20 cellular contexts compared by ENCODE assay signal in the genomic region with DNA sequence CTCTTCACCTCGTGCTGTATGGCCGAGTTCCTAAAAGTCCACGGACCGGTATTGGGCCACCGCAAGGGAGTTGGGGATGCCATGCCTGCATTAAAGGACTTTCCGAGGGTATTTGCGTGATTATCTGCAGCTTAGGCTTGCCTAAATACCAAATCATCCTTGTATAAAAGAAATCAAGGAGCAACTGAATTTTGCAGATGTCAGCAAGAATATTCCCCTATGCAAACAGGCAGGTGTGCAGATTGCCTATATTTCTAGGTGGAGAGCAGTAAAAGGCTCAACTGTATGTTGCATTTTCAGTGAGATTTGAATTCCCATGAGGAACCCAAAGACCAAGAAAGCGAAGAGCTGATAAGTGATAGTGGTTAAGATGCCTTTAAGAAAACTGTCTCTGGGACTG.
DNase-seq lines count a peak whose midpoint lies in the region; ATAC-seq, FAIRE-seq and TF ChIP-seq lines count a peak whose summit lies in the region.
"Had no signal": no experiment of that assay in that cellular context is flagged by ENCODE, and none has a peak within 500 bp of the region (broad histone marks: within the 10 kb centered on the region; RNA-seq: fewer than 3 reads in every experiment).

No MANE protein-coding gene starts in this region.

- no peaks in the 10 kb centered on the region for H3K36me3 ChIP-seq in HepG2 (replicated peaks in 1 of 2; ENCODE audit: control insufficient read depth in 1 of 2, insufficient read depth in 2 of 2, low read length in 2 of 2)
- H3K36me3 ChIP-seq in right lobe of liver: no peaks in the 10 kb centered on the region
- no peaks in the 10 kb centered on the region for H3K36me3 ChIP-seq in PC-3 (ENCODE audit: low read depth, low read length)
- H3K36me3 ChIP-seq in K562 (ENCODE audit: control insufficient read depth, insufficient read depth, low read length): no peaks in the 10 kb centered on the region

- no peak for DNase-seq in HepG2 (ENCODE audit: low spot score)
- DNase-seq in right lobe of liver: no peak
- DNase-seq in PC-3: no peak
- DNase-seq in K562 (ENCODE audit: extremely low read depth in 1 of 4, low spot score in 3 of 4): no peak
- no peak for DNase-seq in dedifferentiated amniotic fluid mesenchymal stem cell (ENCODE audit: extremely low spot score)
- DNase-seq in MV-4-11 (lab: John Stamatoyannopoulos, UW): no peak
- DNase-seq in nucleus accumbens (lab: John Stamatoyannopoulos, UW): no peak
- DNase-seq: 8988T; C1 segment of cervical spinal cord; Calu3; CD4-positive, alpha-beta memory T cell; COR-L47; DMS53; DMS79 treated with DMSO at 0.1 percent for 48 hours; GF-D8; GOT3; H7; HCEC 1CT had no signal

- no peaks in the 10 kb centered on the region for H3K27me3 ChIP-seq in HepG2 (ENCODE audit: control insufficient read depth in 1 of 2, insufficient read depth in 2 of 2, low read length in 2 of 2)
- no peaks in the 10 kb centered on the region for H3K27me3 ChIP-seq in right lobe of liver
- peaks cover 61% of the 10 kb centered on the region for H3K27me3 ChIP-seq in PC-3 (ENCODE audit: low read length)
- no peaks in the 10 kb centered on the region for H3K27me3 ChIP-seq in K562 (ENCODE audit: control insufficient read depth in 2 of 2, insufficient read depth in 2 of 2, low read length in 2 of 2)

- H2AFZ ChIP-seq in HepG2 (ENCODE audit: low read length) (no peak overlapping the region), PC-3 (ENCODE audit: low read length) (no peak overlapping the region), K562 (ENCODE audit: low read depth, low read length) (no peak overlapping the region)

- H3K9ac ChIP-seq in HepG2 (ENCODE audit: insufficient read depth, low read depth, low read length) (no peak overlapping the region), PC-3 (ENCODE audit: low read length) (no peak overlapping the region), K562 (ENCODE audit: insufficient read depth in 1 of 2, low read depth in 2 of 2, low read length in 2 of 2) (no peak overlapping the region)

- TF ChIP-seq EP300 in HepG2 (IDR thresholded peaks at IDR 0.05; ENCODE audit: low read depth in 2 of 2, low read length in 2 of 2): no peak
- TF ChIP-seq EP300 in HepG2 (CRISPR knock-in tag; IDR thresholded peaks at IDR 0.05; ENCODE audit: borderline replicate concordance): no peak
- no peak for TF ChIP-seq EP300 in K562 (IDR thresholded peaks at IDR 0.05; ENCODE audit: low read length)

- H3K9me2 ChIP-seq in PC-3 (replicated peaks; ENCODE audit: low read length): no peaks in the 10 kb centered on the region

- TF ChIP-seq POLR2A in HepG2 (IDR thresholded peaks at IDR 0.05; ENCODE audit: insufficient read depth in 1 of 2, low read depth in 2 of 2, low read length in 2 of 2) (no peak), right lobe of liver (IDR thresholded peaks at IDR 0.05) (no peak), K562 (conservative IDR thresholded peaks at IDR 0.05) (no peak)

- BruUV-seq in HepG2 (replicated peaks; lab: Mats Ljungman, UMichigan) (no TSS peak), PC-3 (replicated peaks; lab: Mats Ljungman, UMichigan) (no TSS peak), K562 (replicated peaks; lab: Mats Ljungman, UMichigan) (no TSS peak)

- TF ChIP-seq CTCF in HepG2 (CRISPR knock-in tag; IDR thresholded peaks at IDR 0.05) (no peak), right lobe of liver (IDR thresholded peaks at IDR 0.05) (no peak), PC-3 (conservative IDR thresholded peaks at IDR 0.05; ENCODE audit: low read depth, low read length) (no peak), K562 (IDR thresholded peaks at IDR 0.05 in 2 of 3, conservative IDR thresholded peaks at IDR 0.05 in 1 of 3; ENCODE audit: insufficient read depth in 2 of 3, low read depth in 1 of 3, low read length in 3 of 3) (no peak)

- no peak for ATAC-seq in HepG2
- ATAC-seq in right lobe of liver: no peak
- ATAC-seq in PC-3: no peak
- ATAC-seq in K562: no peak

- H3K27ac ChIP-seq in HepG2 (ENCODE audit: extremely low read length, insufficient read depth, low read length): no peak overlapping the region
- H3K27ac ChIP-seq in right lobe of liver: no peak overlapping the region
- no peak overlapping the region for H3K27ac ChIP-seq in PC-3 (ENCODE audit: low read length)
- no peak overlapping the region for H3K27ac ChIP-seq in K562 (ENCODE audit: extremely low read depth, low read depth, low read length)

- intact Hi-C loops in HepG2 (cut with micrococcal nuclease; ENCODE audit: unreplicated experiment): no loop called here
- intact Hi-C loops in right lobe of liver (cut with DNase I): no loop called here
- intact Hi-C loops in PC-3 (cut with micrococcal nuclease): no loop called here
- intact Hi-C loops in K562 (cut with micrococcal nuclease): no loop called here

- H4K20me1 ChIP-seq in HepG2 (ENCODE audit: insufficient read depth, low read length): no peaks in the 10 kb centered on the region
- no peaks in the 10 kb centered on the region for H4K20me1 ChIP-seq in PC-3 (ENCODE audit: low read length)
- H4K20me1 ChIP-seq in K562 (replicated peaks; ENCODE audit: control insufficient read depth, insufficient read depth, low read length): no peaks in the 10 kb centered on the region

- no peaks in the 10 kb centered on the region for H3K9me1 ChIP-seq in K562 (ENCODE audit: control insufficient read depth, insufficient read depth, low read length)

- CTCF ChIA-PET in HepG2 (lab: Yijun Ruan, JAX; ENCODE audit: low intra/inter-chr PET ratio, low total read pairs): no interaction called here
- CTCF ChIA-PET in PC-3 (lab: Charles Lee): no interaction called here
- CTCF ChIA-PET in K562 (lab: Yijun Ruan, JAX; ENCODE audit: low intra/inter-chr PET ratio): no interaction called here

- TF ChIP-seq RAD21 in HepG2 (CRISPR knock-in tag; IDR thresholded peaks at IDR 0.05): no peak
- no peak for TF ChIP-seq RAD21 in K562 (CRISPR knock-in tag; conservative IDR thresholded peaks at IDR 0.05 in 1 of 2, IDR thresholded peaks at IDR 0.05 in 1 of 2)

- no peaks in the 10 kb centered on the region for H3K79me2 ChIP-seq in HepG2 (ENCODE audit: insufficient read depth, low read length)
- H3K79me2 ChIP-seq in PC-3 (ENCODE audit: low read length): no peaks in the 10 kb centered on the region
- no peaks in the 10 kb centered on the region for H3K79me2 ChIP-seq in K562 (ENCODE audit: control insufficient read depth, insufficient read depth, low read length)

- in situ Hi-C loops in HepG2 (cut with HindIII; ENCODE audit: extremely low pct_ligation_motif_present, low pct_unique_long_range_greater_than_20kb): no loop called here
- in situ Hi-C loops in K562 (cut with MboI): no loop called here

- 45% methylated on average over 8 of the region's 8 CpGs for WGBS in HepG2 (ENCODE audit: low lambda C conversion rate)
- 85% methylated on average over 4 of the region's 8 CpGs for WGBS in right lobe of liver (ENCODE audit: insufficient coverage, low coverage, low lambda C conversion rate, missing lambda C conversion rate)
- 2% methylated on average over 5 of the region's 8 CpGs for WGBS in K562 (ENCODE audit: insufficient coverage, low coverage, missing lambda C conversion rate)

- no peak for FAIRE-seq in HepG2 (lab: Jason Lieb, UNC)
- no peak for FAIRE-seq in K562 (lab: Jason Lieb, UNC)
- FAIRE-seq: GM12891, GM18507 had no signal

- H3F3A ChIP-seq in PC-3 (ENCODE audit: low read length, unreplicated experiment): no peaks in the 10 kb centered on the region

- H3K4me2 ChIP-seq in HepG2 (ENCODE audit: low read depth, low read length): no peak overlapping the region
- peak overlapping the region; percentile 22; the same call in 1 of the 2 replicates for H3K4me2 ChIP-seq in PC-3 (ENCODE audit: low read length)
- H3K4me2 ChIP-seq in K562 (ENCODE audit: insufficient read depth, low read length): no peak overlapping the region

- H3K9me3 ChIP-seq in HepG2 (ENCODE audit: low read length) (peaks cover 78% of the 10 kb centered on the region), right lobe of liver (no peaks in the 10 kb centered on the region), PC-3 (ENCODE audit: low read length) (no peaks in the 10 kb centered on the region), K562 (replicated peaks; ENCODE audit: control insufficient read depth, insufficient read depth, low read depth, low read length) (no peaks in the 10 kb centered on the region)

- H3K4me3 ChIP-seq in HepG2 (replicated peaks in 1 of 3; ENCODE audit: insufficient read depth in 1 of 3, low read depth in 2 of 3, low read length in 3 of 3): no peak overlapping the region
- no peak overlapping the region for H3K4me3 ChIP-seq in right lobe of liver
- no peak overlapping the region for H3K4me3 ChIP-seq in PC-3 (ENCODE audit: low read length)
- H3K4me3 ChIP-seq in K562: no peak overlapping the region

- no peaks in the 10 kb centered on the region for H3K4me1 ChIP-seq in HepG2 (ENCODE audit: insufficient read depth, low read length)
- no peaks in the 10 kb centered on the region for H3K4me1 ChIP-seq in right lobe of liver
- no peaks in the 10 kb centered on the region for H3K4me1 ChIP-seq in PC-3 (ENCODE audit: insufficient read depth, low read length)
- H3K4me1 ChIP-seq in K562 (replicated peaks in 1 of 2; ENCODE audit: control insufficient read depth in 2 of 2, insufficient read depth in 2 of 2, low read length in 2 of 2): no peaks in the 10 kb centered on the region

- POLR2A ChIA-PET in HepG2 (lab: Yijun Ruan, JAX) (no interaction called here), PC-3 (lab: Charles Lee; ENCODE audit: unreplicated experiment) (no interaction called here), K562 (lab: Yijun Ruan, JAX) (no interaction called here)

TF ChIP-seq in HepG2, 621 proteins besides CTCF, POLR2A, EP300 and RAD21:
- peak; percentile 87 to 95 for TF ChIP-seq MAFK (conservative IDR thresholded peaks at IDR 0.05 in 1 of 2, IDR thresholded peaks at IDR 0.05 in 1 of 2; ENCODE audit: low read length in 2 of 2)
- TF ChIP-seq ZNF501 (CRISPR knock-in tag; IDR thresholded peaks at IDR 0.05): no peak
- peak; percentile 90 for TF ChIP-seq MAFF (IDR thresholded peaks at IDR 0.05; ENCODE audit: low read depth, low read length)

TF ChIP-seq in K562, 482 proteins besides CTCF, POLR2A, EP300 and RAD21:
- TF ChIP-seq ZNF561 (CRISPR knock-in tag; conservative IDR thresholded peaks at IDR 0.05) (no peak), MAFK (IDR thresholded peaks at IDR 0.05; ENCODE audit: low read length) (peak; percentile 41)
